1 cellular context compared by ENCODE assay signal in the genomic region with DNA sequence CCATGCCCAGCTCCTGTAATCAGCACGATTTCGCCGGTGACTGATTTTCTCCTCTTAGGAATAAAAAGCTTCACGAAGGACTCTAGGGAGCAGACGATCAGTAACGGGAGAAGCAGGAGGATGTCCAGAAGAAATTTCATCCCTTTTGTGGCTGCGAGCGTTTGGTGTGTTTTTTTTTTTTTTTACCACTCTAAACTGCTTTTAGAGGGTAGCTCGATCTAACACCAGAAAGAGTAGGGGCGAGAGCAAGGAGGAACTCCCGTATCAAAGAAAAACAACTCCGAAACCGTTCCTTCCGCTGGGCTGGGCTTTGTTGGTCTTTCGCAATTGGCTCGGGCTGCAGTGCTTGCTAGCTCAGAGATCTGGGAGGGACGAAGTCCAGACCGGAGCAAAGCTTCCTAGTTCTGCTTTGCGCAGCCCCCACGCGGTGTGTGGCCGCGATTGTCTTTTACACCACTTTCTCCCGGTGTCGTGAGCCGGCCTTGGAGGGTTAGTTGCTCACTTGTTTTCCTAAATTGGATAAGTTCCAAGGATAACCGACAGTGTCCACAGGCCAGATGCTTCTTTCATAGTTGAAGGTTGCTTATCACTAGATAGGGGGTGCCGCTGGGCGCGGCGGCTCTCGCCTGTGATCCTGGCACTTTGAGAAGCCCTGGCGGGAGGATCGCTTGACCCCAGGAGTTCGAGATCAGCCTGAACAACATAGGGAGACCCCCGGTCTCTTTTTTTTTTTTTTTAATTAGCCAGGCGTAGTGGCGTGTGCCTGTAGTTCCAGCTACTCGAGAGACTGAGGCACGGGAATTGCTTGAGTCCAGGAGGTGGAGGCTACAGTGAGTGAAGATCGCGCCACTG.
TF ChIP-seq lines count a peak whose summit lies in the region.

A gene with protein sequence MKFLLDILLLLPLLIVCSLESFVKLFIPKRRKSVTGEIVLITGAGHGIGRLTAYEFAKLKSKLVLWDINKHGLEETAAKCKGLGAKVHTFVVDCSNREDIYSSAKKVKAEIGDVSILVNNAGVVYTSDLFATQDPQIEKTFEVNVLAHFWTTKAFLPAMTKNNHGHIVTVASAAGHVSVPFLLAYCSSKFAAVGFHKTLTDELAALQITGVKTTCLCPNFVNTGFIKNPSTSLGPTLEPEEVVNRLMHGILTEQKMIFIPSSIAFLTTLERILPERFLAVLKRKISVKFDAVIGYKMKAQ (minus strand): TSS at position 258 of the 852 bp plus-strand sequence. CDS start 118 bp downstream, at position 140.

TF ChIP-seq in K562, 482 proteins besides CTCF, POLR2A, EP300 and RAD21 (continued from another document and continues in another):
- TF ChIP-seq CBX5 (IDR thresholded peaks at IDR 0.05; ENCODE audit: borderline replicate concordance, low read depth) (0 out of 2 replicates have a peak, but pooled peaks have one; percentile 21), ZFP30 (CRISPR knock-in tag; IDR thresholded peaks at IDR 0.05; ENCODE audit: borderline replicate concordance) (no peak), TFAM (CRISPR knock-in tag; conservative IDR thresholded peaks at IDR 0.05) (no peak), RBFOX2 (IDR thresholded peaks at IDR 0.05; ENCODE audit: low read depth, low read length) (peak; percentile 90), SMAD1 (IDR thresholded peaks at IDR 0.05; ENCODE audit: low read depth, low read length, partially characterized antibody) (peak; percentile 30), CBX2 (IDR thresholded peaks at IDR 0.05; ENCODE audit: insufficient read depth, low read length, poor library complexity, severe bottlenecking) (no peak), CBFA2T2 (conservative IDR thresholded peaks at IDR 0.05) (0 out of 2 replicates have a peak, but pooled peaks have one; percentile 8), RBBP5 (IDR thresholded peaks at IDR 0.05; ENCODE audit: borderline replicate concordance, insufficient read depth, low read length, poor library complexity, severe bottlenecking) (peak; percentile 63), ZEB2 (IDR thresholded peaks at IDR 0.05) (no peak; the same call in 1 of the 2 replicates), MECOM (CRISPR knock-in tag; IDR thresholded peaks at IDR 0.05) (peak; percentile 37; the same call in 1 of the 2 replicates), HDGF (IDR thresholded peaks at IDR 0.05) (no peak), HNRNPL (IDR thresholded peaks at IDR 0.05; ENCODE audit: low read depth, low read length) (no peak), RCOR1 (IDR thresholded peaks at IDR 0.05; ENCODE audit: borderline replicate concordance in 1 of 2, low read depth in 2 of 2, low read length in 2 of 2) (peak in 1 of 2 experiments; percentile 84; a peak in 3 of 4 replicates), LCOR (CRISPR knock-in tag; IDR thresholded peaks at IDR 0.05) (peak; percentile 28; the same call in 1 of the 2 replicates), ZFX (CRISPR knock-in tag; IDR thresholded peaks at IDR 0.05) (peak; percentile 69), ZNF584 (CRISPR knock-in tag; IDR thresholded peaks at IDR 0.05; ENCODE audit: low read depth) (0 out of 2 replicates have a peak, but pooled peaks have one; percentile 38), ZNF124 (CRISPR knock-in tag; IDR thresholded peaks at IDR 0.05) (no peak), ZNF696 (CRISPR knock-in tag; conservative IDR thresholded peaks at IDR 0.05) (no peak), ETV6 (IDR thresholded peaks at IDR 0.05; ENCODE audit: borderline replicate concordance in 1 of 2, low read depth in 2 of 2, low read length in 1 of 2) (0 out of 4 replicates have a peak, but pooled peaks of 1 of the 2 experiments have one; percentile 21), ETV6 (CRISPR knock-in tag; IDR thresholded peaks at IDR 0.05; ENCODE audit: borderline replicate concordance) (no peak), STAT5A (IDR thresholded peaks at IDR 0.05; ENCODE audit: borderline replicate concordance, low read length) (no peak; the same call in 1 of the 2 replicates), CEBPB (tag; IDR thresholded peaks at IDR 0.05) (peak; percentile 99), HDAC3 (IDR thresholded peaks at IDR 0.05; ENCODE audit: borderline replicate concordance, partially characterized antibody) (peak; percentile 28), TAL1 (IDR thresholded peaks at IDR 0.05) (peak; percentile 31; the same call in 1 of the 2 replicates), SETDB1 (IDR thresholded peaks at IDR 0.05; ENCODE audit: low read length) (peak; percentile 40), SMARCC2 (IDR thresholded peaks at IDR 0.05; ENCODE audit: low read depth) (0 out of 2 replicates have a peak, but pooled peaks have one; percentile 22), EZH2 (IDR thresholded peaks at IDR 0.05; ENCODE audit: borderline replicate concordance, low read depth, low read length) (no peak), ZNF57 (CRISPR knock-in tag; IDR thresholded peaks at IDR 0.05) (no peak), PTRF (tag; IDR thresholded peaks at IDR 0.05) (no peak), RNF2 (IDR thresholded peaks at IDR 0.05) (peak; percentile 72), POLR2AphosphoS2 (IDR thresholded peaks at IDR 0.05; ENCODE audit: low read length) (no peak; the same call in 1 of the 2 replicates), POLR3A (IDR thresholded peaks at IDR 0.05; ENCODE audit: borderline replicate concordance, extremely low read depth, insufficient read depth, insufficient read length) (no peak), TFE3 (CRISPR knock-in tag; IDR thresholded peaks at IDR 0.05) (no peak), MYNN (IDR thresholded peaks at IDR 0.05) (0 out of 2 replicates have a peak, but pooled peaks have one; percentile 55), MYNN (CRISPR knock-in tag; IDR thresholded peaks at IDR 0.05) (no peak), HNRNPLL (IDR thresholded peaks at IDR 0.05; ENCODE audit: low read depth, low read length, poor library complexity, severe bottlenecking) (peak; percentile 88), NRF1 (conservative IDR thresholded peaks at IDR 0.05 in 1 of 2, IDR thresholded peaks at IDR 0.05 in 1 of 2) (peak; percentile 88 to 90), ARID1B (IDR thresholded peaks at IDR 0.05) (peak; percentile 73)
- TF ChIP-seq, protein P1, sequence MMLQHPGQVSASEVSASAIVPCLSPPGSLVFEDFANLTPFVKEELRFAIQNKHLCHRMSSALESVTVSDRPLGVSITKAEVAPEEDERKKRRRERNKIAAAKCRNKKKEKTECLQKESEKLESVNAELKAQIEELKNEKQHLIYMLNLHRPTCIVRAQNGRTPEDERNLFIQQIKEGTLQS (IDR thresholded peaks at IDR 0.05), result peak; percentile 59
- TF ChIP-seq, protein P1 (CRISPR knock-in tag; conservative IDR thresholded peaks at IDR 0.05), result no peak
- TF ChIP-seq, protein P2, sequence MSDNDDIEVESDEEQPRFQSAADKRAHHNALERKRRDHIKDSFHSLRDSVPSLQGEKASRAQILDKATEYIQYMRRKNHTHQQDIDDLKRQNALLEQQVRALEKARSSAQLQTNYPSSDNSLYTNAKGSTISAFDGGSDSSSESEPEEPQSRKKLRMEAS (CRISPR knock-in tag; IDR thresholded peaks at IDR 0.05), result peak; percentile 72
- TF ChIP-seq, protein P3, sequence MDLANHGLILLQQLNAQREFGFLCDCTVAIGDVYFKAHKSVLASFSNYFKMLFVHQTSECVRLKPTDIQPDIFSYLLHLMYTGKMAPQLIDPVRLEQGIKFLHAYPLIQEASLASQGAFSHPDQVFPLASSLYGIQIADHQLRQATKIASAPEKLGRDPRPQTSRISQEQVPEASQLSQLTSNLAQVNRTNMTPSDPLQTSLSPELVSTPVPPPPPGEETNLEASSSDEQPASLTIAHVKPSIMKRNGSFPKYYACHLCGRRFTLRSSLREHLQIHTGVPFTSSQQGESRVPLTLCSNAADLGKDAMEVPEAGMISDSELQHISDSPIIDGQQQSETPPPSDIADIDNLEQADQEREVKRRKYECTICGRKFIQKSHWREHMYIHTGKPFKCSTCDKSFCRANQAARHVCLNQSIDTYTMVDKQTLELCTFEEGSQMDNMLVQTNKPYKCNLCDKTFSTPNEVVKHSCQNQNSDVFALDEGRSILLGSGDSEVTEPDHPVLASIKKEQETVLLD (IDR thresholded peaks at IDR 0.05), result 0 out of 2 replicates have a peak, but pooled peaks have one; percentile 63
- TF ChIP-seq, protein P4, sequence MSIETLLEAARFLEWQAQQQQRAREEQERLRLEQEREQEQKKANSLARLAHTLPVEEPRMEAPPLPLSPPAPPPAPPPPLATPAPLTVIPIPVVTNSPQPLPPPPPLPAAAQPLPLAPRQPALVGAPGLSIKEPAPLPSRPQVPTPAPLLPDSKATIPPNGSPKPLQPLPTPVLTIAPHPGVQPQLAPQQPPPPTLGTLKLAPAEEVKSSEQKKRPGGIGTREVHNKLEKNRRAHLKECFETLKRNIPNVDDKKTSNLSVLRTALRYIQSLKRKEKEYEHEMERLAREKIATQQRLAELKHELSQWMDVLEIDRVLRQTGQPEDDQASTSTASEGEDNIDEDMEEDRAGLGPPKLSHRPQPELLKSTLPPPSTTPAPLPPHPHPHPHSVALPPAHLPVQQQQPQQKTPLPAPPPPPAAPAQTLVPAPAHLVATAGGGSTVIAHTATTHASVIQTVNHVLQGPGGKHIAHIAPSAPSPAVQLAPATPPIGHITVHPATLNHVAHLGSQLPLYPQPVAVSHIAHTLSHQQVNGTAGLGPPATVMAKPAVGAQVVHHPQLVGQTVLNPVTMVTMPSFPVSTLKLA (conservative IDR thresholded peaks at IDR 0.05), result peak; percentile 68 to 80
- TF ChIP-seq, protein P5, sequence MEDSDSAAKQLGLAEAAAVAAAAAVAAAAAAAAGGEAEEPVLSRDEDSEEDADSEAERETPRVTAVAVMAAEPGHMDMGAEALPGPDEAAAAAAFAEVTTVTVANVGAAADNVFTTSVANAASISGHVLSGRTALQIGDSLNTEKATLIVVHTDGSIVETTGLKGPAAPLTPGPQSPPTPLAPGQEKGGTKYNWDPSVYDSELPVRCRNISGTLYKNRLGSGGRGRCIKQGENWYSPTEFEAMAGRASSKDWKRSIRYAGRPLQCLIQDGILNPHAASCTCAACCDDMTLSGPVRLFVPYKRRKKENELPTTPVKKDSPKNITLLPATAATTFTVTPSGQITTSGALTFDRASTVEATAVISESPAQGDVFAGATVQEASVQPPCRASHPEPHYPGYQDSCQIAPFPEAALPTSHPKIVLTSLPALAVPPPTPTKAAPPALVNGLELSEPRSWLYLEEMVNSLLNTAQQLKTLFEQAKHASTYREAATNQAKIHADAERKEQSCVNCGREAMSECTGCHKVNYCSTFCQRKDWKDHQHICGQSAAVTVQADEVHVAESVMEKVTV (CRISPR knock-in tag; IDR thresholded peaks at IDR 0.05), result no peak
- TF ChIP-seq, protein P6, sequence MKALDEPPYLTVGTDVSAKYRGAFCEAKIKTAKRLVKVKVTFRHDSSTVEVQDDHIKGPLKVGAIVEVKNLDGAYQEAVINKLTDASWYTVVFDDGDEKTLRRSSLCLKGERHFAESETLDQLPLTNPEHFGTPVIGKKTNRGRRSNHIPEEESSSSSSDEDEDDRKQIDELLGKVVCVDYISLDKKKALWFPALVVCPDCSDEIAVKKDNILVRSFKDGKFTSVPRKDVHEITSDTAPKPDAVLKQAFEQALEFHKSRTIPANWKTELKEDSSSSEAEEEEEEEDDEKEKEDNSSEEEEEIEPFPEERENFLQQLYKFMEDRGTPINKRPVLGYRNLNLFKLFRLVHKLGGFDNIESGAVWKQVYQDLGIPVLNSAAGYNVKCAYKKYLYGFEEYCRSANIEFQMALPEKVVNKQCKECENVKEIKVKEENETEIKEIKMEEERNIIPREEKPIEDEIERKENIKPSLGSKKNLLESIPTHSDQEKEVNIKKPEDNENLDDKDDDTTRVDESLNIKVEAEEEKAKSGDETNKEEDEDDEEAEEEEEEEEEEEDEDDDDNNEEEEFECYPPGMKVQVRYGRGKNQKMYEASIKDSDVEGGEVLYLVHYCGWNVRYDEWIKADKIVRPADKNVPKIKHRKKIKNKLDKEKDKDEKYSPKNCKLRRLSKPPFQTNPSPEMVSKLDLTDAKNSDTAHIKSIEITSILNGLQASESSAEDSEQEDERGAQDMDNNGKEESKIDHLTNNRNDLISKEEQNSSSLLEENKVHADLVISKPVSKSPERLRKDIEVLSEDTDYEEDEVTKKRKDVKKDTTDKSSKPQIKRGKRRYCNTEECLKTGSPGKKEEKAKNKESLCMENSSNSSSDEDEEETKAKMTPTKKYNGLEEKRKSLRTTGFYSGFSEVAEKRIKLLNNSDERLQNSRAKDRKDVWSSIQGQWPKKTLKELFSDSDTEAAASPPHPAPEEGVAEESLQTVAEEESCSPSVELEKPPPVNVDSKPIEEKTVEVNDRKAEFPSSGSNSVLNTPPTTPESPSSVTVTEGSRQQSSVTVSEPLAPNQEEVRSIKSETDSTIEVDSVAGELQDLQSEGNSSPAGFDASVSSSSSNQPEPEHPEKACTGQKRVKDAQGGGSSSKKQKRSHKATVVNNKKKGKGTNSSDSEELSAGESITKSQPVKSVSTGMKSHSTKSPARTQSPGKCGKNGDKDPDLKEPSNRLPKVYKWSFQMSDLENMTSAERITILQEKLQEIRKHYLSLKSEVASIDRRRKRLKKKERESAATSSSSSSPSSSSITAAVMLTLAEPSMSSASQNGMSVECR (CRISPR knock-in tag; IDR thresholded peaks at IDR 0.05), result peak; percentile 34; the same call in 1 of the 2 replicates
- TF ChIP-seq, protein P7, sequence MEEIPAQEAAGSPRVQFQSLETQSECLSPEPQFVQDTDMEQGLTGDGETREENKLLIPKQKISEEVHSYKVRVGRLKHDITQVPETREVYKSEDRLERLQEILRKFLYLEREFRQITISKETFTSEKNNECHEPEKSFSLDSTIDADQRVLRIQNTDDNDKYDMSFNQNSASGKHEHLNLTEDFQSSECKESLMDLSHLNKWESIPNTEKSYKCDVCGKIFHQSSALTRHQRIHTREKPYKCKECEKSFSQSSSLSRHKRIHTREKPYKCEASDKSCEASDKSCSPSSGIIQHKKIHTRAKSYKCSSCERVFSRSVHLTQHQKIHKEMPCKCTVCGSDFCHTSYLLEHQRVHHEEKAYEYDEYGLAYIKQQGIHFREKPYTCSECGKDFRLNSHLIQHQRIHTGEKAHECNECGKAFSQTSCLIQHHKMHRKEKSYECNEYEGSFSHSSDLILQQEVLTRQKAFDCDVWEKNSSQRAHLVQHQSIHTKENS (CRISPR knock-in tag; IDR thresholded peaks at IDR 0.05), result no peak
